In genomic region chr7:77985232-77985973, GRCh38 we compare ENCODE assay signal across 22 cellular contexts.
DNase-seq lines count a peak whose midpoint lies in the region; ATAC-seq and TF ChIP-seq lines count a peak whose summit lies in the region.
"Had no signal": no experiment of that assay in that cellular context is flagged by ENCODE, and none has a peak within 500 bp of the region (broad histone marks: within the 10 kb centered on the region; RNA-seq: fewer than 3 reads in every experiment).

No MANE protein-coding gene starts in this region.

- H3K4me3 ChIP-seq in right cardiac atrium (ENCODE audit: low read length), result no peak overlapping the region
- no peak overlapping the region for H3K4me3 ChIP-seq in body of pancreas
- no peak overlapping the region for H3K4me3 ChIP-seq in neuronal stem cell (ENCODE audit: low read length in 2 of 2)
- peak overlapping the region in 1 of 2 donors; percentile 6 for H3K4me3 ChIP-seq in aorta (ENCODE audit: low read length in 2 of 2)
- H3K4me3 ChIP-seq: A549, HAP-1, MG63 had no signal

- H4K91ac ChIP-seq in neuronal stem cell (ENCODE audit: low read depth, low read length, poor library complexity), result no peak overlapping the region

- H3K4me1 ChIP-seq in right cardiac atrium (ENCODE audit: control insufficient read depth, insufficient read depth, low read length) (no peaks in the 10 kb centered on the region), body of pancreas (no peaks in the 10 kb centered on the region), neuronal stem cell (ENCODE audit: control insufficient read depth in 2 of 2, insufficient read depth in 1 of 2, low read depth in 1 of 2, low read length in 2 of 2) (no peaks in the 10 kb centered on the region), aorta (ENCODE audit: control insufficient read depth in 1 of 2, insufficient read depth in 2 of 2, low read length in 2 of 2) (no peaks in the 10 kb centered on the region)
- H3K4me1 ChIP-seq: HAP-1 had no signal

- no peak for TF ChIP-seq POLR2A in body of pancreas (IDR thresholded peaks at IDR 0.05)

- no peaks in the 10 kb centered on the region for H3K9me3 ChIP-seq in right cardiac atrium (ENCODE audit: control insufficient read depth, low read length)
- H3K9me3 ChIP-seq in body of pancreas, result no peaks in the 10 kb centered on the region
- H3K9me3 ChIP-seq in neuronal stem cell (replicated peaks in 1 of 2; ENCODE audit: control insufficient read depth in 2 of 2, insufficient read depth in 1 of 2, low read depth in 1 of 2, low read length in 2 of 2), result peaks cover 0 to 3% of the 10 kb centered on the region in 2 donors
- H3K9me3 ChIP-seq in aorta (ENCODE audit: control insufficient read depth, low read length), result no peaks in the 10 kb centered on the region
- H3K9me3 ChIP-seq: A549, HAP-1, MG63 had no signal

- no peak overlapping the region for H3K4me2 ChIP-seq in neuronal stem cell (ENCODE audit: insufficient read depth, low read length, poor library complexity, severe bottlenecking)
- H3K4me2 ChIP-seq: A549 had no signal

- ATAC-seq in right cardiac atrium (peak; percentile 22 to 23), Right ventricle myocardium inferior (no peak), body of pancreas (peak; percentile 21), aorta (ENCODE audit: low FRiP score) (peak; percentile 57)
- ATAC-seq: A549, Panc1 had no signal

- H3K4ac ChIP-seq in neuronal stem cell (ENCODE audit: low read length), result no peak overlapping the region

- DNase-seq in right cardiac atrium, result no peak
- DNase-seq in Right ventricle myocardium inferior (ENCODE audit: missing footprints), result no peak
- no peak for DNase-seq in body of pancreas
- DNase-seq in neuronal stem cell (ENCODE audit: low spot score), result no peak
- DNase-seq in aorta, result peak; percentile 50 to 82
- no peak for DNase-seq in NCI-H748 treated with DMSO at 0.1 percent for 48 hours (lab: John Stamatoyannopoulos, UW)
- DNase-seq in NCI-H345 treated with DMSO at 0.1 percent for 48 hours (lab: John Stamatoyannopoulos, UW; ENCODE audit: unreplicated experiment), result no peak
- DNase-seq in kidney tubule cell (ENCODE audit: low spot score), result no peak
- DNase-seq: C1 segment of cervical spinal cord, GF-D8, Kasumi-1, MG63, NCI-H1092, NCI-H146, NCI-H2029 treated with DMSO at 0.1 percent for 48 hours, NCI-H2171 treated with DMSO at 0.1 percent for 48 hours, NCI-H446 treated with DMSO at 0.1 percent for 48 hours, NCI-H69 had no signal

- no peak overlapping the region for H2BK15ac ChIP-seq in neuronal stem cell (ENCODE audit: low read length)

- no peak overlapping the region for H2BK120ac ChIP-seq in neuronal stem cell (ENCODE audit: low read depth, low read length)

- H2BK12ac ChIP-seq in neuronal stem cell (ENCODE audit: low read length), result no peak overlapping the region

- 66% methylated on average over 12 of the region's 12 CpGs for WGBS in right cardiac atrium
- WGBS in body of pancreas, 2 donors, result 67 to 84% methylated on average over 7 to 12 of the region's 12 CpGs
- WGBS in neuronal stem cell (ENCODE audit: extremely low coverage in 2 of 2, insufficient read length in 2 of 2, insufficient replicate concordance in 1 of 2), 2 donors, result no CpG with 5 or more reads among the region's 12 CpGs
- 17 to 32% methylated on average over 12 of the region's 12 CpGs for WGBS in aorta, 2 donors

- no peak overlapping the region for H3K18ac ChIP-seq in neuronal stem cell (ENCODE audit: low read length)

- no peak overlapping the region for H2AK5ac ChIP-seq in neuronal stem cell (ENCODE audit: low read depth, low read length)

- H3K27me3 ChIP-seq in right cardiac atrium (ENCODE audit: control insufficient read depth, insufficient read depth) (no peaks in the 10 kb centered on the region), body of pancreas (no peaks in the 10 kb centered on the region), neuronal stem cell (ENCODE audit: control insufficient read depth in 3 of 3, insufficient read depth in 3 of 3, low read depth in 1 of 3, low read length in 3 of 3) (no peaks in the 10 kb centered on the region), aorta (ENCODE audit: control insufficient read depth in 1 of 2, insufficient read depth in 2 of 2, low read length in 1 of 2) (no peaks in the 10 kb centered on the region)
- H3K27me3 ChIP-seq: MG63 had no signal

- peak overlapping the region; percentile 56 for H3K14ac ChIP-seq in neuronal stem cell (ENCODE audit: low read length)

- H3K23ac ChIP-seq in neuronal stem cell (ENCODE audit: low read depth, low read length, poor library complexity), result no peak overlapping the region

- H2BK5ac ChIP-seq in neuronal stem cell (ENCODE audit: low read length), result no peak overlapping the region

- H3K9ac ChIP-seq in neuronal stem cell (ENCODE audit: low read depth, low read length, poor library complexity), result no peak overlapping the region

- no peak overlapping the region for H4K8ac ChIP-seq in neuronal stem cell (ENCODE audit: low read depth, low read length)

- no peaks in the 10 kb centered on the region for H3K79me1 ChIP-seq in neuronal stem cell (ENCODE audit: low read depth, low read length)

- H3K36me3 ChIP-seq in body of pancreas (replicated peaks in 1 of 2; ENCODE audit: insufficient read depth in 1 of 2, low read depth in 2 of 2) (no peaks in the 10 kb centered on the region), neuronal stem cell (replicated peaks in 1 of 2; ENCODE audit: control insufficient read depth in 2 of 2, insufficient read depth in 2 of 2, low read length in 2 of 2) (no peaks in the 10 kb centered on the region), aorta (ENCODE audit: control insufficient read depth in 1 of 2, insufficient read depth in 2 of 2, low read length in 1 of 2) (no peaks in the 10 kb centered on the region)
- H3K36me3 ChIP-seq: HAP-1, MG63 had no signal

- H3K27ac ChIP-seq in right cardiac atrium (ENCODE audit: low read length) (peak overlapping the region; percentile 30), body of pancreas (no peak overlapping the region), neuronal stem cell (replicated peaks; ENCODE audit: low read length) (no peak overlapping the region), aorta (ENCODE audit: low read depth in 1 of 2, low read length in 2 of 2) (peak overlapping the region; percentile 4 to 34)
- H3K27ac ChIP-seq: A549, HL-60 had no signal

- TF ChIP-seq CTCF in body of pancreas (IDR thresholded peaks at IDR 0.05), result no peak

- no peak overlapping the region for H2AFZ ChIP-seq in neuronal stem cell (ENCODE audit: low read length)

- intact Hi-C loops in right cardiac atrium (cut with DNase I), result no loop called here
- intact Hi-C loops in Right ventricle myocardium inferior (cut with DNase I), result no loop called here
- intact Hi-C loops in body of pancreas (cut with DNase I), result no loop called here
- intact Hi-C loops in aorta (cut with DNase I), result no loop called here

Comparison
In these comparisons a context has a peak if more than half of its experiments do, and no peak if none do; other contexts are left out.
1. DNase-seq: peak in aorta (2 of 2); none in right cardiac atrium (0 of 3), Right ventricle myocardium inferior (single experiment), body of pancreas (0 of 4), neuronal stem cell (single experiment), NCI-H748 treated with DMSO at 0.1 percent for 48 hours (single experiment), NCI-H345 treated with DMSO at 0.1 percent for 48 hours (single experiment) and kidney tubule cell (single experiment).
2. H3K27ac ChIP-seq: peak in right cardiac atrium (single experiment) and aorta (2 of 2); none in body of pancreas (0 of 4) and neuronal stem cell (single experiment).